Comparison of ENCODE assay signal across 28 cellular contexts in the genomic region with DNA sequence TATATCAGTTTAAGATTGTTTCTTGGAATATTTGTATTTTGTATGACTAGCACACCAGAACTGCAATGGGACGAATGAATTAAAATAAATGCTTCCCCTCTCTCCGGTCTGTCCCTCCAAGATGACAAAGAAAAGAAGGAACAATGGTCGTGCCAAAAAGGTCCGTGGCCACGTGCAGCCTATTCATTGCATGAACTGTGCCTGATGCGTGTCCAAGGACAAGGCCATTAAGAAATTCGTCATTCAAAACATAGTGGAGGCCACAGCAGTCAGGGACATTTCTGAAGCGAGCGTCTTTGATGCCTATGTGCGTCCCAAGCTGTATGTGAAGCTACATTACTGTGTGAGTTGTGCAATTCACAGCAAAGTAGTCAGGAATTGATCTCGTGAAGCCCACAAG.
"Had no signal": no experiment of that assay in that cellular context is flagged by ENCODE, and none has a peak within 500 bp of the region (broad histone marks: within the 10 kb centered on the region; RNA-seq: fewer than 3 reads in every experiment).

No MANE protein-coding gene starts in this region.

- H3K27me3 Mint-ChIP-seq: stimulated activated naive B cell treated with anti-CD40 and anti-IgM and Interleukin-4, amounts not matched to agents 10 μg/mL and 1 μg/mL and 100 μg/mL, for 72 hours; stimulated activated naive CD8-positive, alpha-beta T cell treated with anti-CD3 and anti-CD28 coated beads, Interleukin-15, Interleukin-2, amounts not matched to agents 100 ng/mL and 50 ng/mL, for 24 hours; type B pancreatic cell had no signal

- ATAC-seq: naive thymus-derived CD4-positive, alpha-beta T cell; natural killer cell; pancreas; psoas muscle; right cardiac atrium; right lobe of liver; stimulated activated effector memory CD8-positive, alpha-beta T cell treated with anti-CD3 and anti-CD28 coated beads, Interleukin-12 subunit alpha, Interleukin-12 subunit beta, amount 100 ng/mL, for 72 hours; upper lobe of right lung had no signal

- H3K27ac ChIP-seq: neural progenitor cell, neutrophil, pancreas, psoas muscle, right lobe of liver, sigmoid colon, stomach, thoracic aorta, tibial artery, transverse colon, upper lobe of right lung, uterus had no signal

- H2AFZ ChIP-seq: neural progenitor cell had no signal

- H3K27me3 ChIP-seq: neural progenitor cell, neutrophil, pancreas, right lobe of liver, sigmoid colon, stomach, tibial artery, transverse colon, upper lobe of right lung, uterus had no signal

- H3K9me3 Mint-ChIP-seq: natural killer cell; neural progenitor cell; stimulated activated effector memory CD8-positive, alpha-beta T cell treated with anti-CD3 and anti-CD28 coated beads, Interleukin-12 subunit alpha, Interleukin-12 subunit beta, amount 100 ng/mL, for 72 hours; type B pancreatic cell had no signal

- H3K4me2 ChIP-seq: neural progenitor cell had no signal

- H3K36me3 Mint-ChIP-seq: natural killer cell; neural progenitor cell; stimulated activated effector memory CD8-positive, alpha-beta T cell treated with anti-CD3 and anti-CD28 coated beads, Interleukin-12 subunit alpha, Interleukin-12 subunit beta, amount 100 ng/mL, for 72 hours; stimulated activated naive B cell treated with anti-CD40 and anti-IgM and Interleukin-4, amounts not matched to agents 10 μg/mL and 1 μg/mL and 100 μg/mL, for 72 hours; type B pancreatic cell had no signal

- H3K4me1 ChIP-seq: neural progenitor cell, pancreas, psoas muscle, right lobe of liver, sigmoid colon, stomach, tibial artery, transverse colon, uterus had no signal

- FAIRE-seq: pancreas, small intestine had no signal

- H3K4me3 Mint-ChIP-seq: naive thymus-derived CD4-positive, alpha-beta T cell; natural killer cell; nephron; neural progenitor cell; stimulated activated effector memory CD8-positive, alpha-beta T cell treated with anti-CD3 and anti-CD28 coated beads, Interleukin-12 subunit alpha, Interleukin-12 subunit beta, amount 100 ng/mL, for 72 hours; stimulated activated naive B cell treated with anti-CD40 and anti-IgM and Interleukin-4, amounts not matched to agents 10 μg/mL and 1 μg/mL and 100 μg/mL, for 72 hours; stimulated activated naive CD8-positive, alpha-beta T cell treated with anti-CD3 and anti-CD28 coated beads, Interleukin-15, Interleukin-2, amounts not matched to agents 100 ng/mL and 50 ng/mL, for 24 hours; type B pancreatic cell had no signal

- H3K4me3 ChIP-seq: neural progenitor cell, pancreas, psoas muscle, right lobe of liver, sigmoid colon, stomach, thoracic aorta, tibial artery, transverse colon, upper lobe of right lung, uterus had no signal

- H3K36me3 ChIP-seq: neural progenitor cell, neutrophil, pancreas, right lobe of liver, sigmoid colon, stomach, thoracic aorta, tibial artery, transverse colon, upper lobe of right lung, uterus had no signal

- H3K4me1 Mint-ChIP-seq: naive thymus-derived CD4-positive, alpha-beta T cell; natural killer cell; nephron; neural progenitor cell had no signal

- DNase-seq: naive thymus-derived CD4-positive, alpha-beta T cell; natural killer cell; nucleus accumbens; pancreas; psoas muscle; right cardiac atrium; right lobe of liver; sigmoid colon; small intestine; stimulated activated CD4-positive, alpha-beta T cell treated with anti-CD3 and anti-CD28 coated beads, Interleukin-15, amount 100 ng/mL, for 24 hours; stimulated activated CD4-positive, alpha-beta T cell treated with anti-CD3 and anti-CD28 coated beads, Interleukin-2, amount 100 ng/mL, for 24 hours; stimulated activated CD4-positive, alpha-beta T cell treated with anti-CD3 and anti-CD28 coated beads, Interleukin-2, amount 100 ng/mL, for 48 hours; stimulated activated CD4-positive, alpha-beta T cell treated with anti-CD3 and anti-CD28 coated beads, Interleukin-4, amount 100 ng/mL, for 24 hours; stimulated activated naive B cell treated with anti-CD40 and anti-IgM and Interleukin-4, amounts not matched to agents 10 μg/mL and 1 μg/mL and 100 μg/mL, for 72 hours; stimulated activated naive CD4-positive, alpha-beta T cell treated with Interleukin-2 at 50 U/mL for 16 hours; stomach; tibial artery; transverse colon; upper lobe of right lung; uterus had no signal

- H3K27ac Mint-ChIP-seq: naive thymus-derived CD4-positive, alpha-beta T cell; natural killer cell; nephron; neural progenitor cell; progenitor cell of endocrine pancreas; stimulated activated effector memory CD8-positive, alpha-beta T cell treated with anti-CD3 and anti-CD28 coated beads, Interleukin-12 subunit alpha, Interleukin-12 subunit beta, amount 100 ng/mL, for 72 hours; stimulated activated naive B cell treated with anti-CD40 and anti-IgM and Interleukin-4, amounts not matched to agents 10 μg/mL and 1 μg/mL and 100 μg/mL, for 72 hours; stimulated activated naive CD8-positive, alpha-beta T cell treated with anti-CD3 and anti-CD28 coated beads, Interleukin-15, Interleukin-2, amounts not matched to agents 100 ng/mL and 50 ng/mL, for 24 hours; type B pancreatic cell had no signal

- H3K9me3 ChIP-seq: neutrophil, pancreas, psoas muscle, right lobe of liver, sigmoid colon, stomach, thoracic aorta, tibial artery, transverse colon, upper lobe of right lung, uterus had no signal

- H3K9ac ChIP-seq: neural progenitor cell had no signal
